15 cellular contexts compared by ENCODE assay signal in the genomic region with DNA sequence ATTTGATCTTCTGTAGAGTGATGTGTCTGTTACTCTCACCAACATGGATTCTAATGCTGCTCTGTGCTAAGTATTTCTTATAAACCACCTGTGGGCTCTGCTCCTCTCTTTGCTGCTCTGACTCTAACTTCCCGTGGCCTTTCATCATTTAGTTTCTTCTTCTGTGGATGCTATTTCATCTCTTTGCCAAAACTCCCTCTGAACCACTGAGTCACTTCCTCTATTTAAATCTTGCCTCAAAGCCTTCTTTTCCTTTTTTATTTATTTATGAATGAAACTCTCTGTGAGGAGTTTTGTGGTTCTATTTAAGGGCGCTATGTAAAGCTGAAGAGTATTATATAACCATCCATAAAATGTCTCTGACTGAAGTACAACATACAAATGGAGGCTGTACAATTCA.
A peak's percentile ranks its signal among the peaks of the same experiment; 100 is the strongest.
DNase-seq lines count a peak whose midpoint lies in the region; ATAC-seq, FAIRE-seq and TF ChIP-seq lines count a peak whose summit lies in the region.
"Had no signal": no experiment of that assay in that cellular context is flagged by ENCODE, and none has a peak within 500 bp of the region (broad histone marks: within the 10 kb centered on the region; RNA-seq: fewer than 3 reads in every experiment).

No MANE protein-coding gene starts in this region.

- TF ChIP-seq POLR2A in GM12891 (IDR thresholded peaks at IDR 0.05; ENCODE audit: low read depth, low read length): no peak

- DNase-seq in A673 (ENCODE audit: low spot score) (peak; percentile 76), HFFc6 (peak; percentile 55), fibroblast of peridontal ligament (ENCODE audit: extremely low read depth) (peak; percentile 84), GM12891 (ENCODE audit: insufficient read length, low spot score) (no peak), dermis blood vessel endothelial cell (no peak)
- DNase-seq: activated CD4-positive, CD25-positive, alpha-beta regulatory T cell; activated naive CD4-positive, alpha-beta T cell; C1 segment of cervical spinal cord; NCI-H1092; posterior cingulate gyrus; uterus had no signal

- no TSS peak for BruUV-seq in A673 (replicated peaks; lab: Mats Ljungman, UMichigan)

- no peak for FAIRE-seq in GM12891 (lab: Jason Lieb, UNC)

- POLR2A ChIA-PET in A673 (lab: Charles Lee; ENCODE audit: low non-redundant PET): no interaction called here

- TF ChIP-seq CTCF in A673 (conservative IDR thresholded peaks at IDR 0.05; ENCODE audit: low read depth, low read length): no peak
- no peak for TF ChIP-seq CTCF in HFFc6 (IDR thresholded peaks at IDR 0.05)

- intact Hi-C loops in A673 (cut with micrococcal nuclease; ENCODE audit: unreplicated experiment): no loop called here

- H3K4me3 ChIP-seq in A673 (ENCODE audit: low read depth, low read length, poor library complexity, severe bottlenecking): no peak overlapping the region
- H3K4me3 ChIP-seq: uterus had no signal

- H3K27ac ChIP-seq in A673 (ENCODE audit: low read depth, low read length, poor library complexity, severe bottlenecking): peak overlapping the region; percentile 47
- H3K27ac ChIP-seq: uterus had no signal

- CTCF ChIA-PET in A673 (lab: Charles Lee): no interaction called here

- H3K36me3 ChIP-seq in A673 (ENCODE audit: insufficient read depth, low read length, poor library complexity, severe bottlenecking): no peaks in the 10 kb centered on the region
- H3K36me3 ChIP-seq: uterus had no signal

- peak overlapping the region; percentile 62 for H3K4me3 Mint-ChIP-seq in HFFc6

- no peaks in the 10 kb centered on the region for H3K9me3 ChIP-seq in A673 (ENCODE audit: low read depth, low read length, poor library complexity, severe bottlenecking)
- H3K9me3 ChIP-seq: uterus had no signal

- H3K27me3 Mint-ChIP-seq in HFFc6 (ENCODE audit: insufficient read depth): no peaks in the 10 kb centered on the region

- peak; percentile 67 for ATAC-seq in SK-N-SH treated with all-trans-retinoic acid at 6 μM for 48 hours
- no peak for ATAC-seq in HG02763 (IDR thresholded peaks at IDR 0.05; ENCODE audit: unreplicated experiment)
- no peak for ATAC-seq in GM19351 (IDR thresholded peaks at IDR 0.05; ENCODE audit: unreplicated experiment)
- ATAC-seq: left lobe of liver had no signal

- no peaks in the 10 kb centered on the region for H3K9me3 Mint-ChIP-seq in HFFc6

- H3K36me3 Mint-ChIP-seq in HFFc6 (ENCODE audit: low read depth): no peaks in the 10 kb centered on the region

- H3K27ac Mint-ChIP-seq in HFFc6: peak overlapping the region; percentile 79

- H3K4me1 ChIP-seq in A673 (ENCODE audit: insufficient read depth, low read length, poor library complexity, severe bottlenecking): peaks cover 10% of the 10 kb centered on the region
- H3K4me1 ChIP-seq: uterus had no signal

- no peaks in the 10 kb centered on the region for H3K27me3 ChIP-seq in A673 (replicated peaks; ENCODE audit: insufficient read depth, low read depth, low read length, poor library complexity)
- H3K27me3 ChIP-seq: uterus had no signal

- peaks cover 19% of the 10 kb centered on the region for H3K4me1 Mint-ChIP-seq in HFFc6 (ENCODE audit: low read depth)

TF ChIP-seq in SK-N-SH treated with all-trans-retinoic acid at 6 μM for 48 hours, 23 proteins besides CTCF, POLR2A, EP300 and RAD21:
- TF ChIP-seq ZC3H10 (CRISPR knock-in tag; IDR thresholded peaks at IDR 0.05) (no peak), SNAI2 (CRISPR knock-in tag; IDR thresholded peaks at IDR 0.05) (no peak), CSRNP3 (CRISPR knock-in tag; IDR thresholded peaks at IDR 0.05) (no peak), POU6F1 (CRISPR knock-in tag; IDR thresholded peaks at IDR 0.05; ENCODE audit: borderline replicate concordance, low read depth) (peak; percentile 36; the same call in 1 of the 2 replicates), ZNF8 (CRISPR knock-in tag; IDR thresholded peaks at IDR 0.05) (no peak)

TF ChIP-seq in GM12891, 5 proteins besides CTCF, POLR2A, EP300 and RAD21:
- TF ChIP-seq POU2F2 (IDR thresholded peaks at IDR 0.05; ENCODE audit: low read depth, low read length) (no peak), TAF1 (IDR thresholded peaks at IDR 0.05; ENCODE audit: low read depth, low read length) (no peak)

Comparison
In these comparisons a context has a peak if more than half of its experiments do, and no peak if none do; other contexts are left out.
1. DNase-seq: peak in A673 (single experiment), HFFc6 (single experiment) and fibroblast of peridontal ligament (single experiment); none in GM12891 (single experiment) and dermis blood vessel endothelial cell (single experiment).